Comparison of ENCODE assay signal across 17 cellular contexts in the genomic region with DNA sequence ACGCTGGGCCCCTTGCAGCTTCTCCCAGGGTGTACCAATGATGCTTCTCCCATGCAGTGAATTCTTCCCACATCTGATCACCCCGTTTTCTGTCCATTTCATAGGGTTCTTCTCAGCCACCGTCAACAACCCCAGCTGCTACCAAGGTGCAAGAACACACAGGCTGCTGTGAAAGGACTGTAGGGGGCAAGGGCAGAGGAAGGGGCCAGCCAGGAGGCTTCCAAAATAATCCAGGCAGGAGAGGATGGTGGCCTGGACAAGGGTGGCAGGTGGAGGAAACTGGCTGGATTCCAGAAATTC.
"Had no signal": no experiment of that assay in that cellular context is flagged by ENCODE, and none has a peak within 500 bp of the region (broad histone marks: within the 10 kb centered on the region; RNA-seq: fewer than 3 reads in every experiment).

No MANE protein-coding gene starts in this region.

- H3K36me3 ChIP-seq: ascending aorta, right atrium auricular region, thyroid gland, WERI-Rb-1 had no signal

- DNase-seq: activated CD4-positive, alpha-beta T cell treated with anti-CD3 and anti-CD28 coated beads for 36 hours; activated CD8-positive, alpha-beta memory T cell treated with anti-CD3 and anti-CD28 coated beads, Interleukin-2, amount 50 U/mL, for 48 hours; activated CD8-positive, alpha-beta T cell treated with anti-CD3 and anti-CD28 coated beads for 36 hours; activated naive CD4-positive, alpha-beta T cell treated with Interleukin-2 at 50 U/mL for 16 hours; activated naive CD8-positive, alpha-beta T cell treated with anti-CD3 and anti-CD28 coated beads, Interleukin-2, amount 50 U/mL, for 24 hours; caudate nucleus; effector CD4-positive, alpha-beta T cell; foreskin keratinocyte; left cardiac atrium; mammary epithelial cell; T-cell; WERI-Rb-1 had no signal

- H3K4me3 ChIP-seq: ascending aorta, coronary artery, right atrium auricular region, skin epidermis, thyroid gland had no signal

- ATAC-seq: activated CD4-positive, alpha-beta T cell treated with anti-CD3 and anti-CD28 coated beads for 36 hours; activated CD8-positive, alpha-beta T cell treated with anti-CD3 and anti-CD28 coated beads for 36 hours; activated naive CD8-positive, alpha-beta T cell treated with anti-CD3 and anti-CD28 coated beads, Interleukin-2, amount 50 U/mL, for 24 hours; foreskin keratinocyte; left cardiac atrium; T-cell had no signal

- H3K9me3 ChIP-seq: ascending aorta, right atrium auricular region, thyroid gland had no signal

- H3K27me3 ChIP-seq: ascending aorta, right atrium auricular region, thyroid gland had no signal

- H3K27ac ChIP-seq: ascending aorta, coronary artery, foreskin keratinocyte, right atrium auricular region, thyroid gland, WERI-Rb-1 had no signal

- H3K4me1 ChIP-seq: ascending aorta, foreskin keratinocyte, right atrium auricular region had no signal
